14 cellular contexts compared by ENCODE assay signal in the genomic region with DNA sequence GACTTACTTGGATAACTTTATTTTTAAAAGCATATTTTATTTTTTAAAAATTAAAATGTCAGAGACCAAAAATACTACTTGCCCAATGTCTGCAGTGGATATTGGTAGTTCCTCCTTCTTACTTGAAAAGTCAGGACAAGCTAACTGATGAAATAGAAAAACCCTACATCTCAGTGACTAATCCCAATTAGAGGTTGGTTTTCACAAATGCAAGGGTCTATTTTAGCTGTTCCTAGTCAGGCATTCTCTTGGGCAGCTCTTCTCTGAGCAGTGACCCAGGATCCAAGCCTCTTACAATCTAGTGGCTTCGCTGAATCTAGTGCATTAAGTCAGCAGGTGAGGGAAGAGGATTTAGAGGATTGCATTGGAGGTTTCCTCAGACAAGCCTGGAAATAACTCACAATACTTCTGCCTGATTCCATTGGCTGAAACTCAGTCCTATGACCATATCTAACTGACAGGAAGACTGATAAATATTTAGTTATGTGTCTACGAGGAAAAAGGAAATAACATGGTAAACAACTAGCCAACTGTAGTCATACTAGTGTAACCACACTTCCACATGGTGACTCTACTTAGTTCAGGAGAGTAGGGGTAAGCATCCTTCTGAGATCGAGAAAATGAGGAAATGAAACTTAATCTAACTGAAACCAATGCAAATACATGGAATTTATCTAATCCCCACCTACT. TPM values are rescaled to one million over a fixed set of nuclear protein-coding genes. Genes with fewer than 3 reads are reported as not detected.
A peak's percentile ranks its signal among the peaks of the same experiment; 100 is the strongest.
DNase-seq lines count a peak whose midpoint lies in the region; ATAC-seq and TF ChIP-seq lines count a peak whose summit lies in the region.
"Had no signal": no experiment of that assay in that cellular context is flagged by ENCODE, and none has a peak within 500 bp of the region (broad histone marks: within the 10 kb centered on the region; RNA-seq: fewer than 3 reads in every experiment).

No MANE protein-coding gene starts in this region.

- peak overlapping the region; percentile 65 for H3K4me2 ChIP-seq in BLaER1
- H3K4me2 ChIP-seq in PC-9: no peak overlapping the region

- peak overlapping the region; percentile 41 for H3K27ac ChIP-seq in BLaER1
- 0 out of 2 replicates have a peak overlapping the region, but pooled peaks have one; percentile 6 for H3K27ac ChIP-seq in PC-9
- H3K27ac ChIP-seq in psoas muscle: no peak overlapping the region
- H3K27ac ChIP-seq in RWPE1: no peak overlapping the region
- H3K27ac ChIP-seq: pancreas had no signal

- H3K27me3 ChIP-seq in BLaER1 (no peaks in the 10 kb centered on the region), PC-9 (ENCODE audit: insufficient read depth, low read depth) (no peaks in the 10 kb centered on the region), psoas muscle (ENCODE audit: insufficient read depth in 3 of 3, low read length in 2 of 3) (peaks cover 0 to 6% (median 0%) of the 10 kb centered on the region in 3 donors)
- H3K27me3 ChIP-seq: pancreas had no signal

- H3K9me2 ChIP-seq in PC-9 (ENCODE audit: insufficient read depth): no peaks in the 10 kb centered on the region; the same call in 1 of the 2 replicates

- no TSS peak for BruUV-seq in PC-9 (replicated peaks; lab: Mats Ljungman, UMichigan)

- TF ChIP-seq CTCF in PC-9 (conservative IDR thresholded peaks at IDR 0.05) (no peak), psoas muscle (IDR thresholded peaks at IDR 0.05) (no peak), RWPE1 (conservative IDR thresholded peaks at IDR 0.05; ENCODE audit: low read depth) (no peak)

- no peak overlapping the region for H2AFZ ChIP-seq in PC-9

- H3K9me3 ChIP-seq in BLaER1: no peaks in the 10 kb centered on the region
- no peaks in the 10 kb centered on the region for H3K9me3 ChIP-seq in PC-9 (ENCODE audit: insufficient read depth, low read depth)
- no peaks in the 10 kb centered on the region for H3K9me3 ChIP-seq in psoas muscle
- H3K9me3 ChIP-seq: pancreas had no signal

- WGBS in psoas muscle, 3 donors: 71 to 78% (median 76%) methylated on average over 3 of the region's 3 CpGs

- H3K79me2 ChIP-seq in PC-9 (ENCODE audit: low read depth): no peaks in the 10 kb centered on the region

- H3K4me3 ChIP-seq in BLaER1 (no peak overlapping the region), PC-9 (no peak overlapping the region), psoas muscle (no peak overlapping the region)
- H3K4me3 ChIP-seq: lung, pancreas had no signal

- CTCF ChIA-PET in PC-9 (lab: Charles Lee): interaction anchor here (1.0 kb wide), 1 partner anchor 14 kb away, joined by 3 read pairs; no protein-coding TSS in a partner anchor
- CTCF ChIA-PET in RWPE1 (lab: Yijun Ruan, JAX): interaction anchor here (0.5 to 0.7 kb wide), 2 partner anchors 184 to 672 kb away, joined by 3 to 7 read pairs; no protein-coding TSS in a partner anchor

- 0 out of 2 replicates have a peak, but pooled peaks cover 2% of the 10 kb centered on the region for H3F3A ChIP-seq in PC-9 (ENCODE audit: insufficient read depth, low read depth)

- intact Hi-C loops in PC-9 (cut with micrococcal nuclease; ENCODE audit: unreplicated experiment): no loop called here
- intact Hi-C loops in psoas muscle (cut with DNase I): no loop called here

- H3K4me1 ChIP-seq in BLaER1: peaks cover 49% of the 10 kb centered on the region
- H3K4me1 ChIP-seq in PC-9 (replicated peaks; ENCODE audit: insufficient read depth): 0 out of 2 replicates have a peak, but pooled peaks cover 10% of the 10 kb centered on the region
- no peaks in the 10 kb centered on the region for H3K4me1 ChIP-seq in psoas muscle
- H3K4me1 ChIP-seq: pancreas had no signal

- no peak overlapping the region for H3K9ac ChIP-seq in BLaER1

- no peaks in the 10 kb centered on the region for H4K20me1 ChIP-seq in BLaER1
- H4K20me1 ChIP-seq in PC-9 (ENCODE audit: insufficient read depth): no peaks in the 10 kb centered on the region

- peak; percentile 40 for ATAC-seq in GM19463 (IDR thresholded peaks at IDR 0.05; ENCODE audit: unreplicated experiment)
- peak; percentile 54 for ATAC-seq in HG03135 (IDR thresholded peaks at IDR 0.05; ENCODE audit: unreplicated experiment)
- ATAC-seq in psoas muscle: no peak
- ATAC-seq: pancreas, Right ventricle myocardium inferior had no signal

- DNase-seq in PC-9: peak in 1 of 2 experiments; percentile 57
- no peak for DNase-seq in psoas muscle
- no peak for DNase-seq in NCI-H2171 treated with DMSO at 0.1 percent for 48 hours (lab: John Stamatoyannopoulos, UW)
- no peak for DNase-seq in RWPE1 (ENCODE audit: low spot score)
- no peak for DNase-seq in activated T-cell treated with anti-CD3 and anti-CD28 coated beads, Interleukin-2, amount 50 U/mL, for 1 hour
- DNase-seq: activated naive CD8-positive, alpha-beta T cell treated with anti-CD3 and anti-CD28 coated beads for 36 hours; glutamatergic neuron; pancreas; stimulated activated CD4-positive, alpha-beta T cell treated with anti-CD3 and anti-CD28 coated beads, Interleukin-4, amount 100 ng/mL, for 1 hour had no signal

- H3K36me3 ChIP-seq in BLaER1 (no peaks in the 10 kb centered on the region), PC-9 (ENCODE audit: low read depth) (no peaks in the 10 kb centered on the region), psoas muscle (ENCODE audit: insufficient read depth in 1 of 2, low read depth in 1 of 2) (no peaks in the 10 kb centered on the region)
- H3K36me3 ChIP-seq: pancreas had no signal

- POLR2A ChIA-PET in PC-9 (lab: Charles Lee; ENCODE audit: unreplicated experiment) (interaction anchor here (0.7 kb wide), 1 partner anchor 1744 kb away, joined by 3 read pairs; no protein-coding TSS in a partner anchor), RWPE1 (lab: Yijun Ruan, JAX; ENCODE audit: low non-redundant PET) (no interaction called here)

RNA-seq across cellular contexts. Expression of gene MIER3, which starts 34.2 kb away (rescaled TPM):
- 16.4 and 17.3 TPM in 2 replicates for total RNA-seq in PC-9 (2021)
- 10 to 100 TPM; 11.9 to 20.5 (median 14.7) TPM for total RNA-seq in psoas muscle
- polyA plus RNA-seq in psoas muscle: 10 to 100 TPM in 1 of 3 donors, 1 to 10 TPM in 2; 4.8 to 11.2 (median 5.3) TPM

Comparison
In these comparisons a context has a peak if more than half of its experiments do, and no peak if none do; other contexts are left out.
1. H3K27ac ChIP-seq: peak in BLaER1 (single experiment) and PC-9 (single experiment); none in psoas muscle (single experiment) and RWPE1 (single experiment).
2. ATAC-seq: peak in GM19463 (single experiment) and HG03135 (single experiment); none in psoas muscle (0 of 4).